In the genomic region with DNA sequence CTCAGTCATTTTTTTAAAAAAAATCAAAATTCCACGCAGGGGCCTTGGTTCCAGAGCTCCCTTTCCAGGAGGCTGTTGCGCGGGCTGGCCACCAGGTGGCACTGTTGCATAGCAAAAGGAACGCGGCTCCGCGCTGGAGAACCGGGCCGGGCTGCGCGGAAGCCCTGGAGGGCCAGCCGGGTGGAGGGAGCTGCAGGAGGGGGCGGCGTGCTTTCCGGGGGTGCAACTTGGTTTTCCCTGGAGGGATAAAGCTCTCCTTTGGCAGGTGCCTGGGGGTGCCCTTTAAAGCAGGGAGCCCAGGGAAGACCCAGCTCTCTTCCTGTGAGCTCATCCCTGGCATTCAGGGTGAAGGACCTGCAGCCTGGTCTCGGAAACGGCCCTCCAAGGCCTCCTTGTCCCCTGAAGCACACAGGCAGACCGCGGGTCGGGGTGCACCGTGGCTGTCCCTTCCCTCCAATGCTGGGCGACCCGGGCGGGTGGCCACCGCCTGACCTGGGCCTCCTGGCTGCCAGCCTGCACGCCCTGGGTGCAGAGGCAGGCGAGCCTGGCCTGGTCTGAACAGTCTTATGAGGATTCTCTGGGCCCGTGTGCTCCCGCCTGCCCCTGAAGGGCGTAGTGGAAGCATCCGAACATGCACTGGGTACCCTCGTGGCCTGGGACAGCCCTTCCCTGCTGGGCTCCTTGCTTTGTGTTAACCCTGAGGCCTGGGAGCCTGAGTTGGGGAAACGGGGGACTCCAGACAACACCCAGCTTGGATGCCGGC, we compare ENCODE assay signal across 9 cellular contexts. TPM values are rescaled to one million over a fixed set of nuclear protein-coding genes. Genes with fewer than 3 reads are reported as not detected.
DNase-seq lines count a peak whose midpoint lies in the region; ATAC-seq lines count a peak whose summit lies in the region.
"Had no signal": no experiment of that assay in that cellular context is flagged by ENCODE, and none has a peak within 500 bp of the region (broad histone marks: within the 10 kb centered on the region; RNA-seq: fewer than 3 reads in every experiment).

No MANE protein-coding gene starts in this region.

- H3K4me3 Mint-ChIP-seq in activated CD4-positive, alpha-beta memory T cell treated with anti-CD3 and anti-CD28 coated beads for 36 hours = no peak overlapping the region

- no peaks in the 10 kb centered on the region for H3K4me1 Mint-ChIP-seq in activated CD4-positive, alpha-beta memory T cell treated with anti-CD3 and anti-CD28 coated beads for 36 hours (ENCODE audit: low read depth)

- peaks cover 20% of the 10 kb centered on the region for H3K27me3 Mint-ChIP-seq in activated CD4-positive, alpha-beta memory T cell treated with anti-CD3 and anti-CD28 coated beads for 36 hours

- no peaks in the 10 kb centered on the region for H3K36me3 Mint-ChIP-seq in activated CD4-positive, alpha-beta memory T cell treated with anti-CD3 and anti-CD28 coated beads for 36 hours

- H3K9me3 Mint-ChIP-seq in activated CD4-positive, alpha-beta memory T cell treated with anti-CD3 and anti-CD28 coated beads for 36 hours = no peaks in the 10 kb centered on the region

- intact Hi-C loops in activated CD4-positive, alpha-beta memory T cell treated with anti-CD3 and anti-CD28 coated beads for 36 hours (cut with micrococcal nuclease) = loop anchor here (2.0 to 5.0 kb wide), 2 partner anchors 39 to 180 kb away; no protein-coding TSS in a partner anchor

- ATAC-seq in GM19023 (IDR thresholded peaks at IDR 0.05; ENCODE audit: unreplicated experiment) = no peak

- CTCF ChIA-PET in activated CD4-positive, alpha-beta memory T cell treated with anti-CD3 and anti-CD28 coated beads for 36 hours (lab: Charles Lee) = interaction anchor here (0.6 to 6.7 kb wide), 64 partner anchors 11 to 1558 kb away, joined by 3 to 104 read pairs (median 5); partner anchors contain the start of genes KRTAP5-6, PRR33 and SYT8

- DNase-seq in NCI-H2081 (lab: John Stamatoyannopoulos, UW) (peak; percentile 22 to 33), NCI-H2081 treated with DMSO at 0.1 percent for 48 hours (lab: John Stamatoyannopoulos, UW) (no peak), NCI-H128 (lab: John Stamatoyannopoulos, UW; ENCODE audit: unreplicated experiment) (peak; percentile 41), ecto neural progenitor cell (ENCODE audit: low spot score) (peak; percentile 90), lung microvascular endothelial cell (ENCODE audit: low read depth in 2 of 2) (peak; percentile 43 to 84)
- DNase-seq in activated CD4-positive, alpha-beta memory T cell treated with anti-CD3 and anti-CD28 coated beads for 36 hours = peak; percentile 79
- DNase-seq in stimulated activated CD8-positive, alpha-beta memory T cell treated with anti-CD3 and anti-CD28 coated beads, Interleukin-15, amount 100 ng/mL, for 24 hours (ENCODE audit: low read depth) = peak; percentile 73

- no peak overlapping the region for H3K27ac Mint-ChIP-seq in activated CD4-positive, alpha-beta memory T cell treated with anti-CD3 and anti-CD28 coated beads for 36 hours

- POLR2A ChIA-PET in activated CD4-positive, alpha-beta memory T cell treated with anti-CD3 and anti-CD28 coated beads for 36 hours (lab: Charles Lee) = interaction anchor here (1.1 kb wide), 1 partner anchor 40 kb away, joined by 3 read pairs; no protein-coding TSS in a partner anchor

RNA-seq across cellular contexts. Expression of gene KRTAP5-5, which starts 23.4 kb away (rescaled TPM):
- total RNA-seq in activated CD4-positive, alpha-beta memory T cell treated with anti-CD3 and anti-CD28 coated beads for 36 hours = not detected
- not detected in 2 replicates for total RNA-seq in lung microvascular endothelial cell
- total RNA-seq: renal cortical epithelial cell had no signal

RNA-seq across cellular contexts. Expression of gene KRTAP5-4, which starts 31.0 kb away (rescaled TPM):
- total RNA-seq in activated CD4-positive, alpha-beta memory T cell treated with anti-CD3 and anti-CD28 coated beads for 36 hours = not detected
- not detected in 2 replicates for total RNA-seq in lung microvascular endothelial cell
- total RNA-seq: renal cortical epithelial cell had no signal

RNA-seq across cellular contexts. Expression of gene KRTAP5-6, which starts 44.0 kb away (rescaled TPM):
- not detected for total RNA-seq in activated CD4-positive, alpha-beta memory T cell treated with anti-CD3 and anti-CD28 coated beads for 36 hours
- not detected in 2 replicates for total RNA-seq in lung microvascular endothelial cell
- total RNA-seq: renal cortical epithelial cell had no signal

RNA-seq across cellular contexts. Expression of gene KRTAP5-3, which starts 44.7 kb away (rescaled TPM):
- not detected for total RNA-seq in activated CD4-positive, alpha-beta memory T cell treated with anti-CD3 and anti-CD28 coated beads for 36 hours
- total RNA-seq in lung microvascular endothelial cell = not detected in 2 replicates
- total RNA-seq: renal cortical epithelial cell had no signal

RNA-seq across cellular contexts. Expression of gene KRTAP5-2, which starts 54.9 kb away (rescaled TPM):
- total RNA-seq in activated CD4-positive, alpha-beta memory T cell treated with anti-CD3 and anti-CD28 coated beads for 36 hours = not detected
- total RNA-seq in lung microvascular endothelial cell = not detected in 2 replicates
- total RNA-seq: renal cortical epithelial cell had no signal
